Comparison of ENCODE assay signal across 20 cellular contexts in the genomic region with DNA sequence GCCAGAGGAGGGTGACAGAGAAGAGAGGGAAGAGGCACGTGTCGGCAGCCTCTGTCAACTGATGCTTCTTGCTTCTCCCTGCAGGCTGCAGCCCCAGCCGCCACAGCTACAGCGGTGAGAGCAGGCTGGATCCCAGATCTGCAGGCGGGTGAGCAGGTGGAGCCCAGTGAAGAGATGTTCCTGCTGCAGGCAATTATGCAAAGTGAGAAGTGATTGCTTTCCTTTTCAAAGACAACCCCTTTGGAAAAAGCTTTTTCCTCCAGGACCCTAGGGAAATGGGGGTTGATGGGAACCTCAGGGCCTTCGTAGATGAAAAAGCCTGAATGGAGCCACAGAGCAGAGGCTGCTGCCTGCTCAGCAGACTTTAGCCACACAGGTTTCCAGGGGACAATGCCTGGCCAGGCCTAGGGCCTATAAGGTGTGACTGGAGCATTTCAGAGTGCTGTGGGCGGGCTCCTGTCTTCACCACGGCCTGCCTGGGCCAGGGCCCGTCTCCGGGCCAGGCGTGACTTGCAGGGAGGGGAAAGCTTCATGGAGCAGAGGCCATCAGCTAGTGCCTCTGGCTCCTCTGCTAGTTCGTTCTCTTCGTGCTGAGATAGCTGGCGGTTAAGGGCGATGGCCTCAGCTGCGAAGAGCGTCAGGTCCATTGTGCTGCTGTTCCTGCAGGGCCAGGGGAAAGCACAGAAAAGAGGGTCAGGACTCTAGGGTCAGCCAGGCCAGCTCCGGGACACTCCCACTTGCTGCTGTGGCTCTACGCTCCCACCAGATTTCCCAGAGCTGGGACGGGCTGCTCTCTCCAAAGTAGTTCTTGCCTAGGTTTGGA. TPM values are rescaled to one million over a fixed set of nuclear protein-coding genes. Genes with fewer than 3 reads are reported as not detected.
DNase-seq lines count a peak whose midpoint lies in the region; ATAC-seq, FAIRE-seq and TF ChIP-seq lines count a peak whose summit lies in the region.
"Had no signal": no experiment of that assay in that cellular context is flagged by ENCODE, and none has a peak within 500 bp of the region (broad histone marks: within the 10 kb centered on the region; RNA-seq: fewer than 3 reads in every experiment).

No MANE protein-coding gene starts in this region.

- H3K18ac ChIP-seq in H1 (ENCODE audit: extremely low read depth, low read length), result peak overlapping the region; percentile 48

- no peaks in the 10 kb centered on the region for H3K23me2 ChIP-seq in H1 (ENCODE audit: low read depth, low read length)

- no peak overlapping the region for H3K4me2 ChIP-seq in H1 (ENCODE audit: insufficient read depth in 1 of 2, low read depth in 2 of 2, low read length in 2 of 2)

- H3K4me3 ChIP-seq in H1 (ENCODE audit: extremely low read depth in 1 of 4, insufficient read depth in 2 of 4, low read depth in 3 of 4, low read length in 4 of 4), result no peak overlapping the region

- H3K23ac ChIP-seq in H1 (ENCODE audit: insufficient read length), result no peak overlapping the region

- no peaks in the 10 kb centered on the region for H3K27me3 ChIP-seq in H1 (replicated peaks in 1 of 4; ENCODE audit: control insufficient read depth in 3 of 4, extremely low read depth in 1 of 4, insufficient read depth in 3 of 4, low read length in 3 of 4)

- H3K27ac ChIP-seq in H1 (ENCODE audit: low read depth, low read length), result no peak overlapping the region

- FAIRE-seq in H1 (lab: Jason Lieb, UNC), result no peak
- FAIRE-seq: bronchial epithelial cell, endometrium had no signal

- no peak overlapping the region for H4K5ac ChIP-seq in H1 (ENCODE audit: insufficient read length, low read depth, low read length)

- H4K91ac ChIP-seq in H1 (replicated peaks; ENCODE audit: insufficient read length, low read length), result no peak overlapping the region

- no peak overlapping the region for H2BK20ac ChIP-seq in H1 (ENCODE audit: low read length)

- no peaks in the 10 kb centered on the region for H3K36me3 ChIP-seq in H1 (ENCODE audit: control insufficient read depth in 2 of 4, insufficient read depth in 4 of 4, low read length in 3 of 4)

- H3K9me3 Mint-ChIP-seq in activated naive CD4-positive, alpha-beta T cell treated with anti-CD3 and anti-CD28 coated beads, Interleukin-2, amount 10 ng/mL, durations not matched to agents 7 days and 5 days, result no peaks in the 10 kb centered on the region
- no peaks in the 10 kb centered on the region for H3K9me3 Mint-ChIP-seq in stimulated activated effector memory CD8-positive, alpha-beta T cell treated with anti-CD3 and anti-CD28 coated beads, Interleukin-12 subunit alpha, Interleukin-12 subunit beta, amount 100 ng/mL, for 72 hours

- no peak overlapping the region; the same call in 1 of the 2 replicates for H2BK5ac ChIP-seq in H1 (ENCODE audit: low read depth, low read length)

- TF ChIP-seq CTCF in H1 (IDR thresholded peaks at IDR 0.05; ENCODE audit: control extremely low read depth in 1 of 3, insufficient read depth in 1 of 3, low read depth in 1 of 3, low read length in 3 of 3), result no peak

- H3K9me3 ChIP-seq in H1 (ENCODE audit: insufficient read depth in 2 of 2, low read depth in 1 of 2, low read length in 1 of 2), result no peaks in the 10 kb centered on the region

- no peak for DNase-seq in activated naive CD4-positive, alpha-beta T cell treated with anti-CD3 and anti-CD28 coated beads, Interleukin-2, amount 10 ng/mL, durations not matched to agents 7 days and 5 days
- no peak for DNase-seq in activated naive CD4-positive, alpha-beta T cell treated with anti-CD3 and anti-CD28 coated beads, Interleukin-2, amount 50 U/mL, for 16 hours
- DNase-seq in NCI-H2227 (lab: John Stamatoyannopoulos, UW; ENCODE audit: unreplicated experiment), result peak; percentile 77
- no peak for DNase-seq in H1 (ENCODE audit: low read depth in 1 of 2, low spot score in 2 of 2)
- DNase-seq in stimulated activated effector memory CD8-positive, alpha-beta T cell treated with anti-CD3 and anti-CD28 coated beads, Interleukin-12 subunit alpha, Interleukin-12 subunit beta, amount 100 ng/mL, for 72 hours (ENCODE audit: low spot score in 2 of 2), result no peak
- no peak for DNase-seq in activated effector memory CD4-positive, alpha-beta T cell treated with anti-CD3 and anti-CD28 coated beads, Interleukin-2, amount 50 U/mL, for 16 hours
- no peak for DNase-seq in AG20443 (ENCODE audit: low spot score)
- DNase-seq: left ventricle myocardium superior; NCI-H1092 treated with DMSO at 0.1 percent for 48 hours; NK-92 treated with Interleukin-12 subunit alpha and Interleukin-12 subunit beta, amount 100 ng/mL, for 24 hours had no signal

- H3K36me3 Mint-ChIP-seq in activated naive CD4-positive, alpha-beta T cell treated with anti-CD3 and anti-CD28 coated beads, Interleukin-2, amount 10 ng/mL, durations not matched to agents 7 days and 5 days, result peaks cover 10% of the 10 kb centered on the region
- H3K36me3 Mint-ChIP-seq in stimulated activated effector memory CD8-positive, alpha-beta T cell treated with anti-CD3 and anti-CD28 coated beads, Interleukin-12 subunit alpha, Interleukin-12 subunit beta, amount 100 ng/mL, for 72 hours, result peaks cover 53% of the 10 kb centered on the region

- no peak overlapping the region for H2AFZ ChIP-seq in H1 (ENCODE audit: low read length)

- no peak overlapping the region for H2BK12ac ChIP-seq in H1 (ENCODE audit: low read depth, low read length)

- H3K4me1 ChIP-seq in H1 (replicated peaks in 1 of 4; ENCODE audit: control insufficient read depth in 3 of 4, insufficient read depth in 4 of 4, low read length in 3 of 4), result no peaks in the 10 kb centered on the region; a peak in 1 of 7 replicates

- H2BK15ac ChIP-seq in H1 (ENCODE audit: low read length), result no peak overlapping the region

- no peak overlapping the region for H3K4ac ChIP-seq in H1 (replicated peaks; ENCODE audit: insufficient read length, low read depth, low read length)

- TF ChIP-seq POLR2A in H1 (IDR thresholded peaks at IDR 0.05; ENCODE audit: control extremely low read depth in 1 of 2, low read depth in 2 of 2, low read length in 2 of 2), result no peak

- H4K8ac ChIP-seq in H1 (ENCODE audit: extremely low read depth, insufficient read depth, low read length), result no peak overlapping the region

- H3K27me3 Mint-ChIP-seq in activated naive CD4-positive, alpha-beta T cell treated with anti-CD3 and anti-CD28 coated beads, Interleukin-2, amount 10 ng/mL, durations not matched to agents 7 days and 5 days, result peaks cover 3% of the 10 kb centered on the region
- H3K27me3 Mint-ChIP-seq: activated naive CD8-positive, alpha-beta T cell had no signal

- no peak for TF ChIP-seq RAD21 in H1 (IDR thresholded peaks at IDR 0.05 in 1 of 2, conservative IDR thresholded peaks at IDR 0.05 in 1 of 2; ENCODE audit: low read depth in 2 of 2, low read length in 2 of 2)

- POLR2A ChIA-PET in H1 (lab: Charles Lee; ENCODE audit: partially characterized antibody), result interaction anchor here (0.7 kb wide), 1 partner anchor 13 kb away, joined by 3 read pairs; no protein-coding TSS in a partner anchor

- no peak for TF ChIP-seq EP300 in H1 (IDR thresholded peaks at IDR 0.05; ENCODE audit: borderline replicate concordance in 1 of 2, low read depth in 2 of 2, low read length in 2 of 2)

- no peak overlapping the region for H2BK120ac ChIP-seq in H1 (replicated peaks; ENCODE audit: low read depth, low read length)

- H3K79me1 ChIP-seq in H1 (ENCODE audit: low read depth, low read length), result no peaks in the 10 kb centered on the region; the same call in 1 of the 2 replicates

- no peak overlapping the region for H3K56ac ChIP-seq in H1 (replicated peaks; ENCODE audit: insufficient read length, low read depth, low read length)

- WGBS in H1 (ENCODE audit: extremely low coverage in 1 of 2, insufficient coverage in 1 of 2, insufficient read length in 1 of 2, insufficient replicate concordance in 2 of 2, low coverage in 1 of 2, low lambda C conversion rate in 2 of 2, missing lambda C conversion rate in 1 of 2), 2 experiments, result 84% methylated on average over 17 of the region's 20 CpGs; no CpG with 5 or more reads in 1 of the 2 experiments

- H3K14ac ChIP-seq in H1 (ENCODE audit: insufficient read length), result no peak overlapping the region

- H2AK5ac ChIP-seq in H1 (ENCODE audit: low read depth, low read length), result no peak overlapping the region

- H3K9ac ChIP-seq in H1 (replicated peaks in 1 of 4; ENCODE audit: extremely low read depth in 1 of 4, low read depth in 3 of 4, low read length in 3 of 4), result no peak overlapping the region; a peak in 2 of 7 replicates

- no peak for ATAC-seq in stimulated activated effector memory CD8-positive, alpha-beta T cell treated with anti-CD3 and anti-CD28 coated beads, Interleukin-12 subunit alpha, Interleukin-12 subunit beta, amount 100 ng/mL, for 72 hours
- no peak for ATAC-seq in HG03378 (IDR thresholded peaks at IDR 0.05; ENCODE audit: unreplicated experiment)
- ATAC-seq: activated CD4-positive, CD25-positive, alpha-beta regulatory T cell treated with anti-CD3 and anti-CD28 coated beads, Interleukin-2, amount 50 U/mL, for 24 hours; left ventricle myocardium superior had no signal

- H3K4me1 Mint-ChIP-seq in activated naive CD4-positive, alpha-beta T cell treated with anti-CD3 and anti-CD28 coated beads, Interleukin-2, amount 10 ng/mL, durations not matched to agents 7 days and 5 days, result no peaks in the 10 kb centered on the region
- peaks cover 8% of the 10 kb centered on the region for H3K4me1 Mint-ChIP-seq in stimulated activated effector memory CD8-positive, alpha-beta T cell treated with anti-CD3 and anti-CD28 coated beads, Interleukin-12 subunit alpha, Interleukin-12 subunit beta, amount 100 ng/mL, for 72 hours

- CTCF ChIA-PET in activated naive CD4-positive, alpha-beta T cell treated with anti-CD3 and anti-CD28 coated beads, Interleukin-2, amount 10 ng/mL, durations not matched to agents 7 days and 5 days (lab: Charles Lee), result interaction anchor here (3.4 kb wide), 1 partner anchor 10 kb away, joined by 18 read pairs; no protein-coding TSS in a partner anchor
- CTCF ChIA-PET in H1 (lab: Charles Lee; ENCODE audit: partially characterized antibody), result interaction anchor here (0.7 to 4.9 kb wide), 10 partner anchors 7 to 189 kb away, joined by 3 to 26 read pairs (median 4); partner anchors contain the start of gene KNCN

- peak overlapping the region; percentile 19 for H3K27ac Mint-ChIP-seq in activated naive CD4-positive, alpha-beta T cell treated with anti-CD3 and anti-CD28 coated beads, Interleukin-2, amount 10 ng/mL, durations not matched to agents 7 days and 5 days
- peak overlapping the region; percentile 60 for H3K27ac Mint-ChIP-seq in stimulated activated effector memory CD8-positive, alpha-beta T cell treated with anti-CD3 and anti-CD28 coated beads, Interleukin-12 subunit alpha, Interleukin-12 subunit beta, amount 100 ng/mL, for 72 hours
- H3K27ac Mint-ChIP-seq: activated naive CD8-positive, alpha-beta T cell had no signal

- H3K4me3 Mint-ChIP-seq in activated naive CD4-positive, alpha-beta T cell treated with anti-CD3 and anti-CD28 coated beads, Interleukin-2, amount 10 ng/mL, durations not matched to agents 7 days and 5 days, result no peak overlapping the region
- no peak overlapping the region for H3K4me3 Mint-ChIP-seq in stimulated activated effector memory CD8-positive, alpha-beta T cell treated with anti-CD3 and anti-CD28 coated beads, Interleukin-12 subunit alpha, Interleukin-12 subunit beta, amount 100 ng/mL, for 72 hours
- H3K4me3 Mint-ChIP-seq: activated naive CD8-positive, alpha-beta T cell had no signal

- H4K20me1 ChIP-seq in H1 (replicated peaks in 1 of 2; ENCODE audit: control insufficient read depth in 1 of 2, insufficient read depth in 2 of 2, low read length in 2 of 2), result no peaks in the 10 kb centered on the region

- no peaks in the 10 kb centered on the region for H3K79me2 ChIP-seq in H1 (ENCODE audit: control insufficient read depth in 1 of 2, insufficient read depth in 2 of 2, low read length in 2 of 2)

RNA-seq across cellular contexts. Expression of gene KNCN, which starts 6.9 kb away (rescaled TPM):
- not detected in 2 replicates for total RNA-seq in H1 (2021; fragmentation: NEBNext Ultra II Directional; extraction: Animal tissue kit (Norgen Biotek cat#: 25700))
- not detected in 2 replicates for polyA plus RNA-seq in H1 (2011; rRNA removed)
- polyA plus RNA-seq in H1 (2011; cell fraction: cytosol; rRNA removed), result not detected
- polyA plus RNA-seq in H1 (2011; cell fraction: nucleus; rRNA removed), result not detected
- not detected in 4 replicates for polyA plus RNA-seq in H1 (2012, experiment 1 of 2)
- polyA plus RNA-seq in H1 (2012, experiment 2 of 2), result not detected
- polyA plus RNA-seq in H1 (2013, experiment 1 of 2), result not detected
- polyA plus RNA-seq in H1 (2013, experiment 2 of 2), result not detected
- not detected in 2 replicates for polyA minus RNA-seq in H1 (2011; rRNA and poly(A)+ RNA removed)
- not detected for polyA minus RNA-seq in H1 (2011; cell fraction: cytosol; rRNA and poly(A)+ RNA removed)
- not detected for polyA minus RNA-seq in H1 (2011; cell fraction: nucleus; rRNA and poly(A)+ RNA removed)
- total RNA-seq: bronchial epithelial cell; fibroblast of villous mesenchyme; left ventricle myocardium superior; myocyte; pulmonary artery endothelial cell; T-helper 2 cell treated with Interferon-gamma antibody and Interleukin-4, amounts not matched to agents 100 ng/mL and 5 ng/mL, for 36 hours had no signal
- polyA plus RNA-seq: AG04450 had no signal

RNA-seq across cellular contexts. Expression of gene MKNK1, which starts 45.7 kb away (rescaled TPM):
- 21.5 and 23.9 TPM in 2 replicates for total RNA-seq in H1 (2021; fragmentation: NEBNext Ultra II Directional; extraction: Animal tissue kit (Norgen Biotek cat#: 25700))
- polyA plus RNA-seq in H1 (2011; rRNA removed), result 13.9 and 16.3 TPM in 2 replicates
- polyA plus RNA-seq in H1 (2011; cell fraction: cytosol; rRNA removed), result 19.1 TPM
- 30.3 TPM for polyA plus RNA-seq in H1 (2011; cell fraction: nucleus; rRNA removed)
- polyA plus RNA-seq in H1 (2012, experiment 1 of 2), result 17.2 to 24.1 TPM (median 18.9 TPM) in 4 replicates
- polyA plus RNA-seq in H1 (2012, experiment 2 of 2), result 15.5 TPM
- polyA plus RNA-seq in H1 (2013, experiment 1 of 2), result 22.1 TPM
- polyA plus RNA-seq in H1 (2013, experiment 2 of 2), result 21.1 TPM
- 13.5 and 13.6 TPM in 2 replicates for polyA minus RNA-seq in H1 (2011; rRNA and poly(A)+ RNA removed)
- 13.2 TPM for polyA minus RNA-seq in H1 (2011; cell fraction: cytosol; rRNA and poly(A)+ RNA removed)
- polyA minus RNA-seq in H1 (2011; cell fraction: nucleus; rRNA and poly(A)+ RNA removed), result 15.8 TPM

RNA-seq across cellular contexts. Expression of gene MOB3C, which starts 58.3 kb away (rescaled TPM):
- 5.1 and 5.8 TPM in 2 replicates for total RNA-seq in H1 (2021; fragmentation: NEBNext Ultra II Directional; extraction: Animal tissue kit (Norgen Biotek cat#: 25700))
- 6.6 and 7.9 TPM in 2 replicates for polyA plus RNA-seq in H1 (2011; rRNA removed)
- 4.8 TPM for polyA plus RNA-seq in H1 (2011; cell fraction: cytosol; rRNA removed)
- 5.9 TPM for polyA plus RNA-seq in H1 (2011; cell fraction: nucleus; rRNA removed)
- 4.7 to 6.3 TPM (median 5.8 TPM) in 4 replicates for polyA plus RNA-seq in H1 (2012, experiment 1 of 2)
- polyA plus RNA-seq in H1 (2012, experiment 2 of 2), result 4.1 TPM
- 2.7 TPM for polyA plus RNA-seq in H1 (2013, experiment 1 of 2)
- 2.8 TPM for polyA plus RNA-seq in H1 (2013, experiment 2 of 2)
- polyA minus RNA-seq in H1 (2011; rRNA and poly(A)+ RNA removed), result 6.1 and 9.2 TPM in 2 replicates
- 2.9 TPM for polyA minus RNA-seq in H1 (2011; cell fraction: cytosol; rRNA and poly(A)+ RNA removed)
- polyA minus RNA-seq in H1 (2011; cell fraction: nucleus; rRNA and poly(A)+ RNA removed), result 6.0 TPM
